ENCODE assay signal across 1 cellular context in the genomic region with DNA sequence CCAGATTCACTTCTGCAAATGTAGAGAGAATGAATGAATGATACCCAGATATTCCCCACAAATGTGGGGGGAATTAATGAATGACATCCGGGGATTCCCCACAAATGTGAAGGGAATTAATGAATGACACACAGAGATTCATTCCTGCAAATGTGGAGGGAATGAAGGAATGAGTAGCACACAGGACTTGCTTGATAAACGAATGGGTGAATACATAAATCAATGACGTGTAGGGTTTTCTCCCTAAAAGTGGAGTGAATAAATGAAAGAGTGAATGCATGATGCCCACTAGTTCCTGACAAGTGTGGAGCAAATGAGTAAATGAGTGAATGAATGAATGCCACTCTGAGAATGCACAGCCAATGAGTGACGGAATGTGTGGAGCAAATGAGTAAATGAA.
TF ChIP-seq lines count a peak whose summit lies in the region.

No MANE protein-coding gene starts in this region.

TF ChIP-seq in GM12878, 131 proteins besides CTCF, POLR2A, EP300 and RAD21:
- peak; percentile 99 for TF ChIP-seq ZNF24 (IDR thresholded peaks at IDR 0.05)
